In genomic region chr2:73766994-73767393, GRCh38 we compare ENCODE assay signal across 27 cellular contexts. TPM values are rescaled to one million over a fixed set of nuclear protein-coding genes. Genes with fewer than 3 reads are reported as not detected.
DNase-seq lines count a peak whose midpoint lies in the region; ATAC-seq, FAIRE-seq and TF ChIP-seq lines count a peak whose summit lies in the region.
"Had no signal": no experiment of that assay in that cellular context is flagged by ENCODE, and none has a peak within 500 bp of the region (broad histone marks: within the 10 kb centered on the region; RNA-seq: fewer than 3 reads in every experiment).

No MANE protein-coding gene starts in this region.

- TF ChIP-seq RAD21 in A549 (conservative IDR thresholded peaks at IDR 0.05 in 1 of 2, IDR thresholded peaks at IDR 0.05 in 1 of 2) (no peak), K562 (CRISPR knock-in tag; conservative IDR thresholded peaks at IDR 0.05 in 1 of 2, IDR thresholded peaks at IDR 0.05 in 1 of 2) (no peak)

- H3K4me2 ChIP-seq in A549: no peak overlapping the region
- no peak overlapping the region for H3K4me2 ChIP-seq in K562 (ENCODE audit: insufficient read depth, low read length)
- H3K4me2 ChIP-seq in mammary epithelial cell (ENCODE audit: insufficient read depth, low read depth, low read length): no peak overlapping the region
- H3K4me2 ChIP-seq: BLaER1 treated with 17β-estradiol and CSF1 and Interleukin-3, amounts not matched to agents 10 nM and 100 nM had no signal

- TF ChIP-seq CTCF in activated CD8-positive, alpha-beta T cell treated with anti-CD3 and anti-CD28 coated beads for 36 hours (IDR thresholded peaks at IDR 0.05): no peak
- TF ChIP-seq CTCF in A549 (IDR thresholded peaks at IDR 0.05): no peak
- TF ChIP-seq CTCF in K562 (IDR thresholded peaks at IDR 0.05 in 2 of 3, conservative IDR thresholded peaks at IDR 0.05 in 1 of 3; ENCODE audit: insufficient read depth in 2 of 3, low read depth in 1 of 3, low read length in 3 of 3): no peak
- no peak for TF ChIP-seq CTCF in left ventricle myocardium inferior (IDR thresholded peaks at IDR 0.05; ENCODE audit: borderline replicate concordance)
- TF ChIP-seq CTCF in mammary epithelial cell (conservative IDR thresholded peaks at IDR 0.05 in 1 of 2, IDR thresholded peaks at IDR 0.05 in 1 of 2; ENCODE audit: extremely low read depth in 1 of 2, insufficient read depth in 1 of 2, low read depth in 1 of 2, low read length in 2 of 2): no peak

- H3K27ac Mint-ChIP-seq in activated CD8-positive, alpha-beta T cell treated with anti-CD3 and anti-CD28 coated beads for 36 hours: peak overlapping the region; percentile 35
- no peak overlapping the region for H3K27ac Mint-ChIP-seq in activated CD8-positive, alpha-beta T cell treated with anti-CD3 and anti-CD28 coated beads, Interleukin-2, amount 10 ng/mL, durations not matched to agents 7 days and 5 days
- H3K27ac Mint-ChIP-seq: CD14-positive monocyte; CD4-positive, alpha-beta T cell; H9 had no signal

- H3K27ac ChIP-seq in A549: no peak overlapping the region
- H3K27ac ChIP-seq in K562 (ENCODE audit: extremely low read depth, low read depth, low read length): no peak overlapping the region
- H3K27ac ChIP-seq in epithelial cell of prostate: peak overlapping the region; percentile 30
- H3K27ac ChIP-seq in left ventricle myocardium inferior (replicated peaks): no peak overlapping the region
- H3K27ac ChIP-seq in mammary epithelial cell (ENCODE audit: insufficient read depth, low read depth, low read length): no peak overlapping the region
- H3K27ac ChIP-seq: 22Rv1; BLaER1 treated with 17β-estradiol and CSF1 and Interleukin-3, amounts not matched to agents 10 nM and 100 nM had no signal

- H3K27me3 ChIP-seq in K562 (ENCODE audit: control insufficient read depth in 2 of 2, insufficient read depth in 2 of 2, low read length in 2 of 2) (no peaks in the 10 kb centered on the region), left ventricle myocardium inferior (ENCODE audit: low read depth) (no peaks in the 10 kb centered on the region), mammary epithelial cell (ENCODE audit: insufficient read depth, low read length) (no peaks in the 10 kb centered on the region)
- H3K27me3 ChIP-seq: BE2C; BLaER1 treated with 17β-estradiol and CSF1 and Interleukin-3, amounts not matched to agents 10 nM and 100 nM had no signal

- H3K4me3 Mint-ChIP-seq in activated CD8-positive, alpha-beta T cell treated with anti-CD3 and anti-CD28 coated beads for 36 hours: no peak overlapping the region
- H3K4me3 Mint-ChIP-seq in activated CD8-positive, alpha-beta T cell treated with anti-CD3 and anti-CD28 coated beads, Interleukin-2, amount 10 ng/mL, durations not matched to agents 7 days and 5 days: no peak overlapping the region
- H3K4me3 Mint-ChIP-seq: CD14-positive monocyte; CD4-positive, alpha-beta T cell; CD8-positive, alpha-beta memory T cell; H9 had no signal

- dilution Hi-C loops in mammary epithelial cell (cut with HindIII; ENCODE audit: low sequenced_read_pairs): no loop called here

- H3K36me3 ChIP-seq in K562 (ENCODE audit: control insufficient read depth, insufficient read depth, low read length): peaks cover 66% of the 10 kb centered on the region
- peaks cover 87% of the 10 kb centered on the region for H3K36me3 ChIP-seq in left ventricle myocardium inferior
- H3K36me3 ChIP-seq in mammary epithelial cell (ENCODE audit: insufficient read depth, low read length): peaks cover 53% of the 10 kb centered on the region
- H3K36me3 ChIP-seq: BE2C had no signal

- POLR2A ChIA-PET in activated CD8-positive, alpha-beta T cell treated with anti-CD3 and anti-CD28 coated beads for 36 hours (lab: Charles Lee): interaction anchor here (0.7 kb wide), 1 partner anchor 9 kb away, joined by 3 read pairs; no protein-coding TSS in a partner anchor
- POLR2A ChIA-PET in activated CD8-positive, alpha-beta T cell treated with anti-CD3 and anti-CD28 coated beads, Interleukin-2, amount 10 ng/mL, durations not matched to agents 7 days and 5 days (lab: Charles Lee): no interaction called here
- POLR2A ChIA-PET in A549 (lab: Yijun Ruan, JAX): no interaction called here
- POLR2A ChIA-PET in K562 (lab: Yijun Ruan, JAX): no interaction called here

- TF ChIP-seq EP300 in A549 (IDR thresholded peaks at IDR 0.05) (no peak), K562 (IDR thresholded peaks at IDR 0.05; ENCODE audit: low read length) (no peak)

- intact Hi-C loops in activated CD8-positive, alpha-beta T cell treated with anti-CD3 and anti-CD28 coated beads for 36 hours (cut with micrococcal nuclease): no loop called here
- intact Hi-C loops in K562 (cut with micrococcal nuclease): no loop called here
- intact Hi-C loops in left ventricle myocardium inferior (cut with micrococcal nuclease): no loop called here
- intact Hi-C loops in mammary epithelial cell (cut with micrococcal nuclease): no loop called here

- 85% methylated on average over 4 of the region's 4 CpGs for WGBS in A549 (ENCODE audit: missing lambda C conversion rate)
- 69% methylated on average over 4 of the region's 4 CpGs for WGBS in K562 (ENCODE audit: insufficient coverage, low coverage, missing lambda C conversion rate)
- 84% methylated on average over 4 of the region's 4 CpGs for WGBS in mammary epithelial cell (ENCODE audit: low coverage, missing lambda C conversion rate)

- H3K9ac ChIP-seq in K562 (ENCODE audit: insufficient read depth in 1 of 2, low read depth in 2 of 2, low read length in 2 of 2) (no peak overlapping the region), mammary epithelial cell (ENCODE audit: insufficient read depth, low read length) (no peak overlapping the region)
- H3K9ac ChIP-seq: BLaER1 treated with 17β-estradiol and CSF1 and Interleukin-3, amounts not matched to agents 10 nM and 100 nM had no signal

- no peaks in the 10 kb centered on the region for H3K9me1 ChIP-seq in K562 (ENCODE audit: control insufficient read depth, insufficient read depth, low read length)

- H3K79me2 ChIP-seq in K562 (ENCODE audit: control insufficient read depth, insufficient read depth, low read length): no peaks in the 10 kb centered on the region
- peaks cover 43% of the 10 kb centered on the region for H3K79me2 ChIP-seq in mammary epithelial cell (ENCODE audit: insufficient read depth, low read length)

- DNase-seq in activated CD8-positive, alpha-beta T cell treated with anti-CD3 and anti-CD28 coated beads for 36 hours: no peak
- no peak for DNase-seq in activated CD8-positive, alpha-beta T cell treated with anti-CD3 and anti-CD28 coated beads, Interleukin-2, amount 10 ng/mL, durations not matched to agents 7 days and 5 days
- DNase-seq in A549 (ENCODE audit: low read depth in 1 of 2, low spot score in 1 of 2) (no peak), K562 (ENCODE audit: extremely low read depth in 1 of 4, low spot score in 3 of 4) (no peak), epithelial cell of prostate (ENCODE audit: low read depth, low spot score) (no peak), left ventricle myocardium inferior (no peak), H54 (ENCODE audit: insufficient read length, low spot score) (no peak), mammary epithelial cell (no peak)
- DNase-seq: ACHN; AML-193; BE2C; Calu3; CD4-positive, alpha-beta T cell; CD8-positive, alpha-beta memory T cell; COR-L47; DMS53; DMS79 treated with DMSO at 0.1 percent for 48 hours; GF-D8; H9 had no signal

- H4K20me1 ChIP-seq in K562 (replicated peaks; ENCODE audit: control insufficient read depth, insufficient read depth, low read length): no peaks in the 10 kb centered on the region
- no peaks in the 10 kb centered on the region for H4K20me1 ChIP-seq in mammary epithelial cell (ENCODE audit: insufficient read depth, low read length)

- H3K36me3 Mint-ChIP-seq in activated CD8-positive, alpha-beta T cell treated with anti-CD3 and anti-CD28 coated beads for 36 hours (ENCODE audit: low read depth): peaks cover 45% of the 10 kb centered on the region
- peaks cover 55% of the 10 kb centered on the region for H3K36me3 Mint-ChIP-seq in activated CD8-positive, alpha-beta T cell treated with anti-CD3 and anti-CD28 coated beads, Interleukin-2, amount 10 ng/mL, durations not matched to agents 7 days and 5 days (ENCODE audit: low read depth)

- no peaks in the 10 kb centered on the region for H3K9me3 Mint-ChIP-seq in activated CD8-positive, alpha-beta T cell treated with anti-CD3 and anti-CD28 coated beads for 36 hours
- H3K9me3 Mint-ChIP-seq in activated CD8-positive, alpha-beta T cell treated with anti-CD3 and anti-CD28 coated beads, Interleukin-2, amount 10 ng/mL, durations not matched to agents 7 days and 5 days (ENCODE audit: insufficient read depth): no peaks in the 10 kb centered on the region
- H3K9me3 Mint-ChIP-seq: CD4-positive, alpha-beta T cell; CD8-positive, alpha-beta memory T cell; H9 had no signal

- H3K4me1 Mint-ChIP-seq in activated CD8-positive, alpha-beta T cell treated with anti-CD3 and anti-CD28 coated beads for 36 hours (ENCODE audit: low read depth): peaks cover 17% of the 10 kb centered on the region
- H3K4me1 Mint-ChIP-seq in activated CD8-positive, alpha-beta T cell treated with anti-CD3 and anti-CD28 coated beads, Interleukin-2, amount 10 ng/mL, durations not matched to agents 7 days and 5 days (ENCODE audit: low read depth): peaks cover under 1% of the 10 kb centered on the region
- H3K4me1 Mint-ChIP-seq: H9 had no signal

- H3K4me3 ChIP-seq in A549 (no peak overlapping the region), K562 (no peak overlapping the region), left ventricle myocardium inferior (no peak overlapping the region), mammary epithelial cell (replicated peaks in 1 of 3; ENCODE audit: insufficient read depth in 1 of 3, low read depth in 2 of 3, low read length in 3 of 3) (no peak overlapping the region)
- H3K4me3 ChIP-seq: BLaER1 treated with 17β-estradiol and CSF1 and Interleukin-3, amounts not matched to agents 10 nM and 100 nM had no signal

- ATAC-seq in activated CD8-positive, alpha-beta T cell treated with anti-CD3 and anti-CD28 coated beads for 36 hours: no peak
- ATAC-seq in activated CD8-positive, alpha-beta T cell treated with anti-CD3 and anti-CD28 coated beads, Interleukin-2, amount 10 ng/mL, durations not matched to agents 7 days and 5 days: no peak
- ATAC-seq in A549: no peak
- ATAC-seq in K562: no peak
- ATAC-seq: HCT116 had no signal

- H3K4me1 ChIP-seq in A549: no peaks in the 10 kb centered on the region
- H3K4me1 ChIP-seq in K562 (replicated peaks in 1 of 2; ENCODE audit: control insufficient read depth in 2 of 2, insufficient read depth in 2 of 2, low read length in 2 of 2): no peaks in the 10 kb centered on the region
- no peaks in the 10 kb centered on the region for H3K4me1 ChIP-seq in left ventricle myocardium inferior
- no peaks in the 10 kb centered on the region for H3K4me1 ChIP-seq in mammary epithelial cell (ENCODE audit: insufficient read depth, low read length)
- H3K4me1 ChIP-seq: BE2C; BLaER1 treated with 17β-estradiol and CSF1 and Interleukin-3, amounts not matched to agents 10 nM and 100 nM had no signal

- no peaks in the 10 kb centered on the region for H3K27me3 Mint-ChIP-seq in activated CD8-positive, alpha-beta T cell treated with anti-CD3 and anti-CD28 coated beads for 36 hours
- H3K27me3 Mint-ChIP-seq in activated CD8-positive, alpha-beta T cell treated with anti-CD3 and anti-CD28 coated beads, Interleukin-2, amount 10 ng/mL, durations not matched to agents 7 days and 5 days (ENCODE audit: low read depth): no peaks in the 10 kb centered on the region
- H3K27me3 Mint-ChIP-seq: CD4-positive, alpha-beta T cell; CD8-positive, alpha-beta memory T cell had no signal

- TF ChIP-seq POLR2A in A549 (IDR thresholded peaks at IDR 0.05; ENCODE audit: low read length) (no peak), K562 (conservative IDR thresholded peaks at IDR 0.05) (no peak), H54 (IDR thresholded peaks at IDR 0.05; ENCODE audit: low read depth, low read length) (no peak)

- H3K9me3 ChIP-seq in A549 (no peaks in the 10 kb centered on the region), K562 (replicated peaks; ENCODE audit: control insufficient read depth, insufficient read depth, low read depth, low read length) (no peaks in the 10 kb centered on the region), left ventricle myocardium inferior (replicated peaks) (no peaks in the 10 kb centered on the region), mammary epithelial cell (replicated peaks; ENCODE audit: insufficient read depth, low read length) (no peaks in the 10 kb centered on the region)
- H3K9me3 ChIP-seq: BE2C; BLaER1 treated with 17β-estradiol and CSF1 and Interleukin-3, amounts not matched to agents 10 nM and 100 nM had no signal

- BruUV-seq in K562 (replicated peaks; lab: Mats Ljungman, UMichigan) (no TSS peak), mammary epithelial cell (replicated peaks; lab: Mats Ljungman, UMichigan) (no TSS peak)

- in situ Hi-C loops in K562 (cut with MboI) (no loop called here), mammary epithelial cell (cut with MboI; ENCODE audit: low sequenced_read_pairs in 2 of 2) (no loop called here)

- FAIRE-seq in A549 (lab: Jason Lieb, UNC): peak; percentile 59
- FAIRE-seq in K562 (lab: Jason Lieb, UNC): no peak
- FAIRE-seq in H54 (lab: Jason Lieb, UNC): no peak
- FAIRE-seq: A204.1, GM12891, GM18507, H1 had no signal

- H2AFZ ChIP-seq in K562 (ENCODE audit: low read depth, low read length) (no peak overlapping the region), mammary epithelial cell (ENCODE audit: low read depth, low read length) (no peak overlapping the region)

- CTCF ChIA-PET in activated CD8-positive, alpha-beta T cell treated with anti-CD3 and anti-CD28 coated beads for 36 hours (lab: Charles Lee): interaction anchor here (1.0 kb wide), 1 partner anchor 568 kb away, joined by 3 read pairs; no protein-coding TSS in a partner anchor
- CTCF ChIA-PET in activated CD8-positive, alpha-beta T cell treated with anti-CD3 and anti-CD28 coated beads, Interleukin-2, amount 10 ng/mL, durations not matched to agents 7 days and 5 days (lab: Charles Lee): no interaction called here
- CTCF ChIA-PET in A549 (lab: Yijun Ruan, JAX): no interaction called here
- CTCF ChIA-PET in K562 (lab: Yijun Ruan, JAX; ENCODE audit: low intra/inter-chr PET ratio): interaction anchor here (0.6 kb wide), 1 partner anchor 9 kb away, joined by 3 read pairs; no protein-coding TSS in a partner anchor
- CTCF ChIA-PET in mammary epithelial cell (lab: Charles Lee; ENCODE audit: low non-redundant PET): no interaction called here

RNA-seq across cellular contexts. Expression of gene DUSP11, which starts 12.9 kb away (rescaled TPM):
- total RNA-seq in activated CD8-positive, alpha-beta T cell treated with anti-CD3 and anti-CD28 coated beads for 36 hours: 10 to 100 TPM; 24.8 to 25.4 TPM
- 10 to 100 TPM; 24.3 to 25.6 TPM for total RNA-seq in activated CD8-positive, alpha-beta T cell treated with anti-CD3 and anti-CD28 coated beads, Interleukin-2, amount 10 ng/mL, durations not matched to agents 7 days and 5 days
- 42.1 and 54.8 TPM in 2 replicates for polyA plus RNA-seq in A549 (2011; rRNA removed)
- 19.3 and 19.8 TPM in 2 replicates for polyA plus RNA-seq in A549 (2012; cell fraction: cytosol; rRNA removed)
- polyA plus RNA-seq in A549 (2012; cell fraction: nucleus; rRNA removed): 7.1 and 8.4 TPM in 2 replicates
- 26.2 to 26.7 TPM (median 26.5 TPM) in 3 replicates for polyA plus RNA-seq in A549 (2017; fragmentation: RNase III; extraction: RNeasy Plus Mini Kit Qiagen cat#74134 plus additional on column Dnase treatment)
- polyA minus RNA-seq in A549 (2011; rRNA and poly(A)+ RNA removed): 9.9 and 10.5 TPM in 2 replicates
- total RNA-seq in K562 (2011; cell fraction: chromatin; rRNA removed; ENCODE audit: low replicate concordance): 20.2 and 32.5 TPM in 2 replicates
- total RNA-seq in K562 (2011; cell fraction: nucleolus; rRNA removed): 16.7 and 18.5 TPM in 2 replicates
- total RNA-seq in K562 (2011; cell fraction: nucleoplasm; rRNA removed): 19.1 and 27.0 TPM in 2 replicates
- total RNA-seq in K562 (2014; rRNA removed): 23.6 and 33.1 TPM in 2 replicates
- 26.1 and 29.8 TPM in 2 replicates for total RNA-seq in K562 (2014; rRNA removed; fragmentation: Illumina TruSeq; extraction: Trizol)
- 26.7 and 29.3 TPM in 2 replicates for total RNA-seq in K562 (2015; rRNA removed; fragmentation: Illumina TruSeq; extraction: Trizol)
- total RNA-seq in K562 (2021): 20.7 and 21.0 TPM in 2 replicates
- polyA plus RNA-seq in K562 (2011; rRNA removed): 16.9 and 37.0 TPM in 2 replicates
- polyA plus RNA-seq in K562 (2011; cell fraction: cytosol; rRNA removed): 12.3 and 12.6 TPM in 2 replicates
- polyA plus RNA-seq in K562 (2011; cell fraction: nucleus; rRNA removed): 8.4 and 8.9 TPM in 2 replicates
- polyA plus RNA-seq in K562 (2012): 23.9 and 26.2 TPM in 2 replicates
- 31.7 and 36.7 TPM in 2 replicates for polyA plus RNA-seq in K562 (2014; fragmentation: Illumina TruSeq; extraction: Trizol)
- polyA plus RNA-seq in K562 (2014; fragmentation: Nextera tagmentation; extraction: Ambion mirVana): 10 to 100 TPM; 67.7 to 79.8 TPM
- 28.4 and 31.9 TPM in 2 replicates for polyA plus RNA-seq in K562 (2014; rRNA removed)
- 10.7 and 15.5 TPM in 2 replicates for polyA minus RNA-seq in K562 (2011; rRNA and poly(A)+ RNA removed)
- polyA minus RNA-seq in K562 (2011; cell fraction: cytosol; rRNA and poly(A)+ RNA removed): 2.6 and 7.6 TPM in 2 replicates
- polyA minus RNA-seq in K562 (2011; cell fraction: nucleus; rRNA and poly(A)+ RNA removed): 14.7 and 15.0 TPM in 2 replicates
- total RNA-seq in left ventricle myocardium inferior: 10.6 TPM
- total RNA-seq in mammary epithelial cell: 10 to 100 TPM; 39.1 to 40.5 TPM
- polyA plus RNA-seq in mammary epithelial cell: 39.5 TPM
- 16.6 TPM for polyA minus RNA-seq in mammary epithelial cell

RNA-seq across cellular contexts. Expression of gene C2orf78, which starts 17.0 kb away (rescaled TPM):
- not detected for total RNA-seq in activated CD8-positive, alpha-beta T cell treated with anti-CD3 and anti-CD28 coated beads for 36 hours
- total RNA-seq in activated CD8-positive, alpha-beta T cell treated with anti-CD3 and anti-CD28 coated beads, Interleukin-2, amount 10 ng/mL, durations not matched to agents 7 days and 5 days: not detected
- polyA plus RNA-seq in A549 (2011; rRNA removed): not detected in 2 replicates
- polyA plus RNA-seq in A549 (2012; cell fraction: cytosol; rRNA removed): 0.01 TPM in 1 of 2 replicates, not detected in the other
- polyA plus RNA-seq in A549 (2012; cell fraction: nucleus; rRNA removed): not detected in 2 replicates
- not detected in 3 replicates for polyA plus RNA-seq in A549 (2017; fragmentation: RNase III; extraction: RNeasy Plus Mini Kit Qiagen cat#74134 plus additional on column Dnase treatment)
- 0.10 TPM in 1 of 2 replicates, not detected in the other for polyA minus RNA-seq in A549 (2011; rRNA and poly(A)+ RNA removed)
- 0.12 TPM in 1 of 2 replicates, not detected in the other for total RNA-seq in K562 (2011; cell fraction: chromatin; rRNA removed; ENCODE audit: low replicate concordance)
- total RNA-seq in K562 (2011; cell fraction: nucleolus; rRNA removed): 0.17 TPM in 1 of 2 replicates, not detected in the other
- not detected in 2 replicates for total RNA-seq in K562 (2011; cell fraction: nucleoplasm; rRNA removed)
- 0.12 and 0.14 TPM in 2 replicates for total RNA-seq in K562 (2014; rRNA removed)
- 0.07 and 0.16 TPM in 2 replicates for total RNA-seq in K562 (2014; rRNA removed; fragmentation: Illumina TruSeq; extraction: Trizol)
- 0.04 and 0.08 TPM in 2 replicates for total RNA-seq in K562 (2015; rRNA removed; fragmentation: Illumina TruSeq; extraction: Trizol)
- 0.18 and 0.22 TPM in 2 replicates for total RNA-seq in K562 (2021)
- 0.04 and 0.25 TPM in 2 replicates for polyA plus RNA-seq in K562 (2011; rRNA removed)
- 0.13 and 0.18 TPM in 2 replicates for polyA plus RNA-seq in K562 (2011; cell fraction: cytosol; rRNA removed)
- 0.10 TPM in 1 of 2 replicates, not detected in the other for polyA plus RNA-seq in K562 (2011; cell fraction: nucleus; rRNA removed)
- polyA plus RNA-seq in K562 (2012): 0.14 and 0.84 TPM in 2 replicates
- 0.28 and 0.37 TPM in 2 replicates for polyA plus RNA-seq in K562 (2014; fragmentation: Illumina TruSeq; extraction: Trizol)
- under 1 TPM; 0.14 to 0.20 TPM for polyA plus RNA-seq in K562 (2014; fragmentation: Nextera tagmentation; extraction: Ambion mirVana)
- 0.27 and 0.45 TPM in 2 replicates for polyA plus RNA-seq in K562 (2014; rRNA removed)
- 0.14 TPM in 1 of 2 replicates, not detected in the other for polyA minus RNA-seq in K562 (2011; rRNA and poly(A)+ RNA removed)
- polyA minus RNA-seq in K562 (2011; cell fraction: cytosol; rRNA and poly(A)+ RNA removed): not detected in 2 replicates
- not detected in 2 replicates for polyA minus RNA-seq in K562 (2011; cell fraction: nucleus; rRNA and poly(A)+ RNA removed)
- total RNA-seq in left ventricle myocardium inferior: not detected
- total RNA-seq in mammary epithelial cell: not detected
- 0.02 TPM for polyA plus RNA-seq in mammary epithelial cell
- polyA minus RNA-seq in mammary epithelial cell: not detected
- total RNA-seq: Calu3; CD4-positive, alpha-beta T cell; CD8-positive, alpha-beta memory T cell had no signal
- polyA plus RNA-seq: CD14-positive monocyte; CD8-positive, alpha-beta memory T cell had no signal

RNA-seq across cellular contexts. Expression of gene TPRKB, which starts 29.8 kb away (rescaled TPM):
- 10 to 100 TPM; 27.0 to 29.0 TPM for total RNA-seq in activated CD8-positive, alpha-beta T cell treated with anti-CD3 and anti-CD28 coated beads for 36 hours
- 10 to 100 TPM; 43.7 to 50.0 TPM for total RNA-seq in activated CD8-positive, alpha-beta T cell treated with anti-CD3 and anti-CD28 coated beads, Interleukin-2, amount 10 ng/mL, durations not matched to agents 7 days and 5 days
- polyA plus RNA-seq in A549 (2011; rRNA removed): 97.4 and 115 TPM in 2 replicates
- 54.2 and 58.5 TPM in 2 replicates for polyA plus RNA-seq in A549 (2012; cell fraction: cytosol; rRNA removed)
- polyA plus RNA-seq in A549 (2012; cell fraction: nucleus; rRNA removed): 10.9 and 20.6 TPM in 2 replicates
- polyA plus RNA-seq in A549 (2017; fragmentation: RNase III; extraction: RNeasy Plus Mini Kit Qiagen cat#74134 plus additional on column Dnase treatment): 138 to 167 TPM (median 144 TPM) in 3 replicates
- 7.8 and 9.1 TPM in 2 replicates for polyA minus RNA-seq in A549 (2011; rRNA and poly(A)+ RNA removed)
- total RNA-seq in K562 (2011; cell fraction: chromatin; rRNA removed; ENCODE audit: low replicate concordance): 10.1 and 23.4 TPM in 2 replicates
- total RNA-seq in K562 (2011; cell fraction: nucleolus; rRNA removed): 5.8 and 8.3 TPM in 2 replicates
- total RNA-seq in K562 (2011; cell fraction: nucleoplasm; rRNA removed): 12.3 and 13.7 TPM in 2 replicates
- 45.4 and 58.4 TPM in 2 replicates for total RNA-seq in K562 (2014; rRNA removed)
- 139 and 156 TPM in 2 replicates for total RNA-seq in K562 (2014; rRNA removed; fragmentation: Illumina TruSeq; extraction: Trizol)
- total RNA-seq in K562 (2015; rRNA removed; fragmentation: Illumina TruSeq; extraction: Trizol): 127 and 144 TPM in 2 replicates
- total RNA-seq in K562 (2021): 55.5 and 55.6 TPM in 2 replicates
- polyA plus RNA-seq in K562 (2011; rRNA removed): 50.8 and 109 TPM in 2 replicates
- polyA plus RNA-seq in K562 (2011; cell fraction: cytosol; rRNA removed): 23.2 and 32.3 TPM in 2 replicates
- 14.6 and 16.6 TPM in 2 replicates for polyA plus RNA-seq in K562 (2011; cell fraction: nucleus; rRNA removed)
- polyA plus RNA-seq in K562 (2012): 93.9 and 153 TPM in 2 replicates
- 110 and 111 TPM in 2 replicates for polyA plus RNA-seq in K562 (2014; fragmentation: Illumina TruSeq; extraction: Trizol)
- 100 to 1,000 TPM; 193 to 250 TPM for polyA plus RNA-seq in K562 (2014; fragmentation: Nextera tagmentation; extraction: Ambion mirVana)
- polyA plus RNA-seq in K562 (2014; rRNA removed): 112 and 134 TPM in 2 replicates
- polyA minus RNA-seq in K562 (2011; rRNA and poly(A)+ RNA removed): 24.1 and 29.9 TPM in 2 replicates
- 4.5 and 14.2 TPM in 2 replicates for polyA minus RNA-seq in K562 (2011; cell fraction: cytosol; rRNA and poly(A)+ RNA removed)
- 4.4 and 5.3 TPM in 2 replicates for polyA minus RNA-seq in K562 (2011; cell fraction: nucleus; rRNA and poly(A)+ RNA removed)
- total RNA-seq in left ventricle myocardium inferior: 30.6 TPM
- 10 to 100 TPM; 18.2 to 23.8 TPM for total RNA-seq in mammary epithelial cell
- polyA plus RNA-seq in mammary epithelial cell: 36.0 TPM
- not detected for polyA minus RNA-seq in mammary epithelial cell

Comparison
In these comparisons a context has a peak if more than half of its experiments do, and no peak if none do; other contexts are left out.
1. CTCF ChIA-PET loops: an anchor here in activated CD8-positive, alpha-beta T cell treated with anti-CD3 and anti-CD28 coated beads for 36 hours (1.0 kb wide) and K562 (0.6 kb wide); none called in activated CD8-positive, alpha-beta T cell treated with anti-CD3 and anti-CD28 coated beads, Interleukin-2, amount 10 ng/mL, durations not matched to agents 7 days and 5 days, A549 and mammary epithelial cell.